In genomic region chr9:113622600-113623400, GRCh38 we compare ENCODE assay signal across 8 cellular contexts.
DNase-seq lines count a peak whose midpoint lies in the region; ATAC-seq lines count a peak whose summit lies in the region.

No MANE protein-coding gene starts in this region.

- peak overlapping the region; percentile 61 to 77 for H3K4me3 Mint-ChIP-seq in stimulated activated naive B cell treated with anti-CD40 and anti-IgM and Interleukin-4, amounts not matched to agents 10 μg/mL and 1 μg/mL and 100 μg/mL, for 72 hours

- peak overlapping the region; percentile 97 for H3K27ac Mint-ChIP-seq in stimulated activated naive B cell treated with anti-CD40 and anti-IgM and Interleukin-4, amounts not matched to agents 10 μg/mL and 1 μg/mL and 100 μg/mL, for 72 hours

- DNase-seq in GM04503 (ENCODE audit: low read depth): peak; percentile 43
- DNase-seq in activated CD8-positive, alpha-beta memory T cell treated with anti-CD3 and anti-CD28 coated beads, Interleukin-2, amount 50 U/mL, for 48 hours: peak; percentile 79
- peak; percentile 97 for DNase-seq in islet precursor cell
- peak; percentile 94 for DNase-seq in stimulated activated naive B cell treated with anti-CD40 and anti-IgM and Interleukin-4, amounts not matched to agents 10 μg/mL and 1 μg/mL and 100 μg/mL, for 72 hours
- no peak for DNase-seq in DMS79 treated with DMSO at 0.1 percent for 48 hours (lab: John Stamatoyannopoulos, UW)
- no peak for DNase-seq in NCI-H526 treated with DMSO at 0.1 percent for 48 hours (lab: John Stamatoyannopoulos, UW)

- ATAC-seq in GM19452 (IDR thresholded peaks at IDR 0.05; ENCODE audit: unreplicated experiment) (peak; percentile 79), HG03460 (IDR thresholded peaks at IDR 0.05; ENCODE audit: unreplicated experiment) (peak; percentile 65)
- ATAC-seq in stimulated activated naive B cell treated with anti-CD40 and anti-IgM and Interleukin-4, amounts not matched to agents 10 μg/mL and 1 μg/mL and 100 μg/mL, for 72 hours (replicated peaks): peak; percentile 89 to 90

- peaks cover 57 to 88% of the 10 kb centered on the region in 2 donors for H3K4me1 Mint-ChIP-seq in stimulated activated naive B cell treated with anti-CD40 and anti-IgM and Interleukin-4, amounts not matched to agents 10 μg/mL and 1 μg/mL and 100 μg/mL, for 72 hours

- peaks cover 0 to 2% of the 10 kb centered on the region in 2 donors for H3K9me3 Mint-ChIP-seq in stimulated activated naive B cell treated with anti-CD40 and anti-IgM and Interleukin-4, amounts not matched to agents 10 μg/mL and 1 μg/mL and 100 μg/mL, for 72 hours

- H3K27me3 Mint-ChIP-seq in stimulated activated naive B cell treated with anti-CD40 and anti-IgM and Interleukin-4, amounts not matched to agents 10 μg/mL and 1 μg/mL and 100 μg/mL, for 72 hours: no peaks in the 10 kb centered on the region

- H3K36me3 Mint-ChIP-seq in stimulated activated naive B cell treated with anti-CD40 and anti-IgM and Interleukin-4, amounts not matched to agents 10 μg/mL and 1 μg/mL and 100 μg/mL, for 72 hours: peaks cover 0 to 2% of the 10 kb centered on the region in 2 donors

Comparison
In these comparisons a context has a peak if more than half of its experiments do, and no peak if none do; other contexts are left out.
1. DNase-seq: peak in GM04503 (single experiment), activated CD8-positive, alpha-beta memory T cell treated with anti-CD3 and anti-CD28 coated beads, Interleukin-2, amount 50 U/mL, for 48 hours (single experiment), islet precursor cell (single experiment) and stimulated activated naive B cell treated with anti-CD40 and anti-IgM and Interleukin-4, amounts not matched to agents 10 μg/mL and 1 μg/mL and 100 μg/mL, for 72 hours (single experiment); none in DMS79 treated with DMSO at 0.1 percent for 48 hours (single experiment) and NCI-H526 treated with DMSO at 0.1 percent for 48 hours (single experiment).
2. Peak in every context shown above with its lines, with median percentiles within 50 percentile points of each other: ATAC-seq.